ENCODE assay signal across 8 cellular contexts in genomic region chr2:197261808-197262226, GRCh38. TPM values are rescaled to one million over a fixed set of nuclear protein-coding genes. Genes with fewer than 3 reads are reported as not detected.
DNase-seq lines count a peak whose midpoint lies in the region; ATAC-seq and TF ChIP-seq lines count a peak whose summit lies in the region.

No MANE protein-coding gene starts in this region.

- peak overlapping the region; percentile 31 for H3K4me3 Mint-ChIP-seq in activated CD4-positive, alpha-beta T cell treated with anti-CD3 and anti-CD28 coated beads, Interleukin-2, amount 10 ng/mL, durations not matched to agents 7 days and 5 days
- H3K4me3 Mint-ChIP-seq in activated CD4-positive, alpha-beta memory T cell treated with anti-CD3 and anti-CD28 coated beads for 36 hours, result peak overlapping the region; percentile 49
- H3K4me3 Mint-ChIP-seq in nephron progenitor cell, result no peak overlapping the region

- intact Hi-C loops in activated CD4-positive, alpha-beta memory T cell treated with anti-CD3 and anti-CD28 coated beads for 36 hours (cut with micrococcal nuclease), result no loop called here

- H3K9me3 Mint-ChIP-seq in activated CD4-positive, alpha-beta T cell treated with anti-CD3 and anti-CD28 coated beads, Interleukin-2, amount 10 ng/mL, durations not matched to agents 7 days and 5 days, result peaks cover 4% of the 10 kb centered on the region
- no peaks in the 10 kb centered on the region for H3K9me3 Mint-ChIP-seq in activated CD4-positive, alpha-beta memory T cell treated with anti-CD3 and anti-CD28 coated beads for 36 hours
- no peaks in the 10 kb centered on the region for H3K9me3 Mint-ChIP-seq in nephron progenitor cell

- no peak for DNase-seq in activated CD4-positive, alpha-beta T cell treated with anti-CD3 and anti-CD28 coated beads, Interleukin-2, amount 10 ng/mL, durations not matched to agents 7 days and 5 days
- DNase-seq in activated CD4-positive, alpha-beta T cell treated with anti-CD3 and anti-CD28 coated beads for 4 hours, result no peak
- DNase-seq in activated CD4-positive, alpha-beta memory T cell treated with anti-CD3 and anti-CD28 coated beads for 36 hours, result no peak
- DNase-seq in nephron progenitor cell (no peak), kidney glomerular epithelial cell (lab: John Stamatoyannopoulos, UW) (no peak), GM13977 (ENCODE audit: low spot score) (no peak), omental fat pad (ENCODE audit: low spot score) (no peak)

- in situ Hi-C loops in GM13977 (cut with MboI; ENCODE audit: low pct_unique_long_range_greater_than_20kb, low sequenced_read_pairs, unreplicated experiment), result no loop called here

- ATAC-seq in HG02885 (IDR thresholded peaks at IDR 0.05; ENCODE audit: poor library complexity, unreplicated experiment) (peak; percentile 61), omental fat pad (ENCODE audit: low FRiP score) (no peak)

- no peaks in the 10 kb centered on the region for H3K27me3 Mint-ChIP-seq in activated CD4-positive, alpha-beta T cell treated with anti-CD3 and anti-CD28 coated beads, Interleukin-2, amount 10 ng/mL, durations not matched to agents 7 days and 5 days
- H3K27me3 Mint-ChIP-seq in activated CD4-positive, alpha-beta memory T cell treated with anti-CD3 and anti-CD28 coated beads for 36 hours, result no peaks in the 10 kb centered on the region
- no peaks in the 10 kb centered on the region for H3K27me3 Mint-ChIP-seq in nephron progenitor cell (ENCODE audit: low read depth, poor library complexity)

- POLR2A ChIA-PET in activated CD4-positive, alpha-beta T cell treated with anti-CD3 and anti-CD28 coated beads, Interleukin-2, amount 10 ng/mL, durations not matched to agents 7 days and 5 days (lab: Charles Lee), result interaction anchor here (0.7 kb wide), 2 partner anchors 24 to 334 kb away, joined by 3 to 7 read pairs; no protein-coding TSS in a partner anchor
- POLR2A ChIA-PET in activated CD4-positive, alpha-beta memory T cell treated with anti-CD3 and anti-CD28 coated beads for 36 hours (lab: Charles Lee), result interaction anchor here (1.0 kb wide), 1 partner anchor 238 kb away, joined by 3 read pairs; the partner anchor contains the start of gene HSPE1

- H3K4me1 Mint-ChIP-seq in activated CD4-positive, alpha-beta T cell treated with anti-CD3 and anti-CD28 coated beads, Interleukin-2, amount 10 ng/mL, durations not matched to agents 7 days and 5 days, result peaks cover 86% of the 10 kb centered on the region
- H3K4me1 Mint-ChIP-seq in activated CD4-positive, alpha-beta memory T cell treated with anti-CD3 and anti-CD28 coated beads for 36 hours (ENCODE audit: low read depth), result peaks cover 85% of the 10 kb centered on the region
- peaks cover 25% of the 10 kb centered on the region for H3K4me1 Mint-ChIP-seq in nephron progenitor cell

- peak overlapping the region; percentile 77 for H3K27ac Mint-ChIP-seq in activated CD4-positive, alpha-beta T cell treated with anti-CD3 and anti-CD28 coated beads, Interleukin-2, amount 10 ng/mL, durations not matched to agents 7 days and 5 days
- H3K27ac Mint-ChIP-seq in activated CD4-positive, alpha-beta memory T cell treated with anti-CD3 and anti-CD28 coated beads for 36 hours, result peak overlapping the region; percentile 90
- H3K27ac Mint-ChIP-seq in nephron progenitor cell, result peak overlapping the region; percentile 59

- H3K36me3 Mint-ChIP-seq in activated CD4-positive, alpha-beta T cell treated with anti-CD3 and anti-CD28 coated beads, Interleukin-2, amount 10 ng/mL, durations not matched to agents 7 days and 5 days (ENCODE audit: low read depth), result peaks cover 46% of the 10 kb centered on the region
- H3K36me3 Mint-ChIP-seq in activated CD4-positive, alpha-beta memory T cell treated with anti-CD3 and anti-CD28 coated beads for 36 hours, result peaks cover 8% of the 10 kb centered on the region
- no peaks in the 10 kb centered on the region for H3K36me3 Mint-ChIP-seq in nephron progenitor cell (ENCODE audit: low read depth)

- CTCF ChIA-PET in activated CD4-positive, alpha-beta T cell treated with anti-CD3 and anti-CD28 coated beads, Interleukin-2, amount 10 ng/mL, durations not matched to agents 7 days and 5 days (lab: Charles Lee), result interaction anchor here (0.7 kb wide), 2 partner anchors 20 to 24 kb away, joined by 3 read pairs; no protein-coding TSS in a partner anchor
- CTCF ChIA-PET in activated CD4-positive, alpha-beta memory T cell treated with anti-CD3 and anti-CD28 coated beads for 36 hours (lab: Charles Lee), result interaction anchor here (0.8 to 1.2 kb wide), 5 partner anchors 9 to 71 kb away, joined by 3 to 7 read pairs (median 3); partner anchors contain the start of gene ANKRD44

- TF ChIP-seq CTCF in nephron progenitor cell (IDR thresholded peaks at IDR 0.05) (no peak), GM13977 (IDR thresholded peaks at IDR 0.05; ENCODE audit: extremely low read depth, insufficient read depth, missing control alignments) (no peak), omental fat pad (IDR thresholded peaks at IDR 0.05) (no peak)

RNA-seq across cellular contexts. Expression of gene ANKRD44, which starts 48.8 kb away (rescaled TPM):
- total RNA-seq in activated CD4-positive, alpha-beta T cell treated with anti-CD3 and anti-CD28 coated beads, Interleukin-2, amount 10 ng/mL, durations not matched to agents 7 days and 5 days, result 100 to 1,000 TPM; 223 to 283 TPM
- total RNA-seq in activated CD4-positive, alpha-beta memory T cell treated with anti-CD3 and anti-CD28 coated beads for 36 hours, result 100 to 1,000 TPM; 123 to 125 TPM
- total RNA-seq in omental fat pad, result 10 to 100 TPM; 18.4 to 56.3 (median 30.1) TPM
